ENCODE assay signal across 27 cellular contexts in the genomic region with DNA sequence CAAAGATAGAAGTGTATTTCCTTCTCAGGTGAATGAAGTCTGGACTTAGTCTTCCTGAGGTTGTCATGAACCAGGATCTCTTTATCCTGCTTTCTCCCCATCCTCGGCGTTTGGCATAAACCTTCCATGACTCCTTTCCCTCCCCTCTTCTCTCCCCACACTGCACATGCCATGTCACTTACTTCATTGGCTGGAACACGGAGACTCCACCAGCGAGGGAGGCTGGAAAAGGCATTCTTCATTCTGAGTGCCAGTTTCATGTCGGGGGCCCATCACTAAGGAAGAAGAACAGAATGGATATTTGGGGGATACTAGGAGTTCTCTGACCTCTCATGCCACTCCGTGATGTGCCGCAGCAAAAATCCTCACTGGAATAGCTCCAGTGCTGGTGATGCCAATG.
DNase-seq lines count a peak whose midpoint lies in the region; ATAC-seq and TF ChIP-seq lines count a peak whose summit lies in the region.
"Had no signal": no experiment of that assay in that cellular context is flagged by ENCODE, and none has a peak within 500 bp of the region (broad histone marks: within the 10 kb centered on the region; RNA-seq: fewer than 3 reads in every experiment).

No MANE protein-coding gene starts in this region.

- peak; percentile 30 for ATAC-seq in left ventricle myocardium superior
- ATAC-seq in activated B cell treated with CpG ODN at 0.5 μM for 24 hours (ENCODE audit: low read depth), result no peak
- no peak for ATAC-seq in memory B cell (ENCODE audit: low read depth)
- ATAC-seq: activated T-cell treated with anti-CD3 and anti-CD28 coated beads, Interleukin-2, amount 50 U/mL, for 4 hours; HCT116 had no signal

- CTCF ChIA-PET in activated B cell treated with CpG ODN at 0.5 μM for 24 hours (lab: Charles Lee), result no interaction called here

- H3K36me3 Mint-ChIP-seq in activated B cell treated with CpG ODN at 0.5 μM for 24 hours (ENCODE audit: low read depth), result peaks cover 9% of the 10 kb centered on the region
- H3K36me3 Mint-ChIP-seq in memory B cell, result peaks cover 11% of the 10 kb centered on the region

- POLR2A ChIA-PET in activated B cell treated with CpG ODN at 0.5 μM for 24 hours (lab: Charles Lee), result interaction anchor here (0.6 to 1.5 kb wide), 2 partner anchors 12 to 87 kb away, joined by 3 to 4 read pairs; no protein-coding TSS in a partner anchor

- WGBS in tibial nerve, 2 donors, result 48 to 55% methylated on average over 7 of the region's 7 CpGs
- whole genome bisulfite sequencing in prostate gland, result 56% methylated on average over 7 of the region's 7 CpGs
- 47 to 67% methylated on average over 7 of the region's 7 CpGs for WGBS in lower leg skin, 2 donors

- H3K4me1 Mint-ChIP-seq in activated B cell treated with CpG ODN at 0.5 μM for 24 hours, result peaks cover 62% of the 10 kb centered on the region
- peaks cover 20% of the 10 kb centered on the region for H3K4me1 Mint-ChIP-seq in memory B cell

- H3K9me3 Mint-ChIP-seq in activated B cell treated with CpG ODN at 0.5 μM for 24 hours (no peaks in the 10 kb centered on the region), memory B cell (no peaks in the 10 kb centered on the region)
- H3K9me3 Mint-ChIP-seq: activated T-cell treated with anti-CD3 and anti-CD28 coated beads, Interleukin-2, amount 50 U/mL, for 4 hours had no signal

- H3K27ac ChIP-seq in tibial nerve (peak overlapping the region in 1 of 4 donors; percentile 28), prostate gland (no peak overlapping the region)
- H3K27ac ChIP-seq: heart right ventricle, HL-60, neutrophil, spleen, thyroid gland had no signal

- no peaks in the 10 kb centered on the region for H3K27me3 Mint-ChIP-seq in activated B cell treated with CpG ODN at 0.5 μM for 24 hours
- H3K27me3 Mint-ChIP-seq in memory B cell, result no peaks in the 10 kb centered on the region

- no peak for TF ChIP-seq CTCF in activated B cell treated with CpG ODN at 0.5 μM for 24 hours (IDR thresholded peaks at IDR 0.05)
- TF ChIP-seq CTCF in tibial nerve (IDR thresholded peaks at IDR 0.05), result no peak
- TF ChIP-seq CTCF in prostate gland (IDR thresholded peaks at IDR 0.05), result no peak
- no peak for TF ChIP-seq CTCF in lower leg skin (IDR thresholded peaks at IDR 0.05)

- TF ChIP-seq POLR2A in tibial nerve (IDR thresholded peaks at IDR 0.05), result no peak
- TF ChIP-seq POLR2A in prostate gland (IDR thresholded peaks at IDR 0.05), result no peak
- TF ChIP-seq POLR2A in lower leg skin (IDR thresholded peaks at IDR 0.05), result no peak

- no peak for DNase-seq in left ventricle myocardium superior
- DNase-seq in cardiac septum (ENCODE audit: low spot score), result no peak
- DNase-seq in activated B cell treated with CpG ODN at 0.5 μM for 24 hours, result no peak
- no peak for DNase-seq in memory B cell (ENCODE audit: low spot score in 2 of 2)
- DNase-seq in G401 (ENCODE audit: low spot score), result no peak
- no peak for DNase-seq in tibial nerve (ENCODE audit: low spot score in 2 of 2)
- no peak for DNase-seq in prostate gland (ENCODE audit: low spot score)
- DNase-seq in lower leg skin (ENCODE audit: low spot score in 2 of 2), result no peak
- DNase-seq: activated CD4-positive, alpha-beta T cell treated with anti-CD3 and anti-CD28 coated beads for 48 hours; activated naive CD4-positive, alpha-beta T cell treated with Interleukin-2 at 50 U/mL for 16 hours; activated T-cell treated with anti-CD3 and anti-CD28 coated beads, Interleukin-2, amount 50 U/mL, for 4 hours; anterior cingulate cortex; caudate nucleus; heart right ventricle; Kasumi-1; NCI-H187; NCI-H524 treated with DMSO at 0.1 percent for 48 hours; NK-92 treated with Interleukin-12 subunit alpha and Interleukin-12 subunit beta, amount 100 ng/mL, for 24 hours; retina; spleen; stimulated activated CD4-positive, alpha-beta T cell treated with anti-CD3 and anti-CD28 coated beads, Interleukin-4, amount 100 ng/mL, for 24 hours; stimulated activated naive CD4-positive, alpha-beta T cell treated with Interleukin-2 at 50 U/mL for 16 hours; T-helper 2 cell; thyroid gland had no signal

- peak overlapping the region; percentile 80 for H3K27ac Mint-ChIP-seq in activated B cell treated with CpG ODN at 0.5 μM for 24 hours
- H3K27ac Mint-ChIP-seq in memory B cell, result peak overlapping the region; percentile 47

- H3K36me3 ChIP-seq in tibial nerve (no peaks in the 10 kb centered on the region), prostate gland (no peaks in the 10 kb centered on the region)
- H3K36me3 ChIP-seq: heart right ventricle, neutrophil, thyroid gland had no signal

- H3K4me3 Mint-ChIP-seq in activated B cell treated with CpG ODN at 0.5 μM for 24 hours (no peak overlapping the region), memory B cell (no peak overlapping the region)
- H3K4me3 Mint-ChIP-seq: activated T-cell treated with anti-CD3 and anti-CD28 coated beads, Interleukin-2, amount 50 U/mL, for 4 hours had no signal

- H3K9me3 ChIP-seq in tibial nerve, result no peaks in the 10 kb centered on the region
- no peaks in the 10 kb centered on the region for H3K9me3 ChIP-seq in prostate gland
- H3K9me3 ChIP-seq: heart right ventricle, neutrophil, spleen, thyroid gland had no signal

- H3K27me3 ChIP-seq in tibial nerve (no peaks in the 10 kb centered on the region), prostate gland (replicated peaks; ENCODE audit: insufficient read depth) (no peaks in the 10 kb centered on the region)
- H3K27me3 ChIP-seq: heart right ventricle, neutrophil, spleen, thyroid gland had no signal

- H3K4me1 ChIP-seq in tibial nerve (no peaks in the 10 kb centered on the region), prostate gland (replicated peaks) (no peaks in the 10 kb centered on the region)
- H3K4me1 ChIP-seq: thyroid gland had no signal

- intact Hi-C loops in left ventricle myocardium superior (cut with micrococcal nuclease), result no loop called here
- intact Hi-C loops in cardiac septum (cut with DNase I), result no loop called here
- intact Hi-C loops in activated B cell treated with CpG ODN at 0.5 μM for 24 hours (cut with micrococcal nuclease), result no loop called here
- intact Hi-C loops in prostate gland (cut with DNase I), result no loop called here
- intact Hi-C loops in lower leg skin (cut with DNase I; ENCODE audit: low total_unique reads), result no loop called here

- no peak for TF ChIP-seq EP300 in tibial nerve (IDR thresholded peaks at IDR 0.05)

- in situ Hi-C loops in G401 (cut with HindIII; ENCODE audit: low sequenced_read_pairs), result no loop called here

- H3K4me3 ChIP-seq in tibial nerve, result no peak overlapping the region
- H3K4me3 ChIP-seq in prostate gland, result no peak overlapping the region
- no peak overlapping the region for H3K4me3 ChIP-seq in lower leg skin (ENCODE audit: low read depth, poor library complexity, severe bottlenecking)
- H3K4me3 ChIP-seq: heart right ventricle, spleen, thyroid gland had no signal
